ENCODE assay signal across 8 cellular contexts in genomic region chr11:70202898-70203748, GRCh38. TPM values are rescaled to one million over a fixed set of nuclear protein-coding genes. Genes with fewer than 3 reads are reported as not detected.
DNase-seq lines count a peak whose midpoint lies in the region; ATAC-seq, FAIRE-seq and TF ChIP-seq lines count a peak whose summit lies in the region.

A gene with protein sequence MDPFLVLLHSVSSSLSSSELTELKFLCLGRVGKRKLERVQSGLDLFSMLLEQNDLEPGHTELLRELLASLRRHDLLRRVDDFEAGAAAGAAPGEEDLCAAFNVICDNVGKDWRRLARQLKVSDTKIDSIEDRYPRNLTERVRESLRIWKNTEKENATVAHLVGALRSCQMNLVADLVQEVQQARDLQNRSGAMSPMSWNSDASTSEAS (plus strand): TSS chr11:70203296. CDS start chr11:70203460, 164 bp downstream.

- peak within 1 kb of the TSS; percentile 95 for H3K27ac Mint-ChIP-seq in T-helper 17 cell

- H3K4me1 Mint-ChIP-seq in T-helper 17 cell = peaks cover 22% of the 10 kb centered on the region

- no peak for TF ChIP-seq CTCF in GM12875 (IDR thresholded peaks at IDR 0.05; ENCODE audit: borderline replicate concordance, insufficient read depth, low read depth, low read length)
- no peak for TF ChIP-seq CTCF in right atrium auricular region (IDR thresholded peaks at IDR 0.05)

- H3K27ac ChIP-seq in right atrium auricular region = peak within 1 kb of the TSS; percentile 92

- ATAC-seq in HG02678 (IDR thresholded peaks at IDR 0.05; ENCODE audit: unreplicated experiment) (peak; percentile 81), T-helper 17 cell (peak; percentile 65)

- peaks cover 10% of the 10 kb centered on the region for H3K36me3 ChIP-seq in right atrium auricular region

- peak within 1 kb of the TSS; percentile 92 for H3K4me3 ChIP-seq in GM12875 (ENCODE audit: low read depth, low read length)
- peak within 1 kb of the TSS; percentile 86 to 99 for H3K4me3 ChIP-seq in right atrium auricular region

- DNase-seq in NCI-H1436 (lab: John Stamatoyannopoulos, UW) (peak; percentile 92), T-helper 17 cell (peak; percentile 86), amygdala (lab: John Stamatoyannopoulos, UW) (peak; percentile 27 to 90 (median 76)), right atrium auricular region (ENCODE audit: low spot score) (peak; percentile 90), pulmonary artery endothelial cell (ENCODE audit: low read depth, low spot score) (peak; percentile 63), urothelium cell line (ENCODE audit: low spot score) (peak; percentile 95)

- H3K27me3 ChIP-seq in right atrium auricular region = no peaks in the 10 kb centered on the region

- H3K4me3 Mint-ChIP-seq in T-helper 17 cell = peak within 1 kb of the TSS; percentile 94

- H3K36me3 Mint-ChIP-seq in T-helper 17 cell (ENCODE audit: low read depth) = no peaks in the 10 kb centered on the region

- H3K9me3 ChIP-seq in T-helper 17 cell (ENCODE audit: control insufficient read depth, low read length, poor library complexity, severe bottlenecking) = no peaks in the 10 kb centered on the region
- H3K9me3 ChIP-seq in right atrium auricular region = no peaks in the 10 kb centered on the region

- H3K4me1 ChIP-seq in right atrium auricular region = peaks cover 0 to 30% of the 10 kb centered on the region in 2 donors

- no peak for FAIRE-seq in urothelium cell line (lab: Jason Lieb, UNC)

- H3K27me3 Mint-ChIP-seq in T-helper 17 cell = peaks cover 4% of the 10 kb centered on the region

RNA-seq across cellular contexts. Expression of the gene that starts here (rescaled TPM):
- total RNA-seq in T-helper 17 cell (1 to 10 TPM; 8.2 to 8.6 TPM), right atrium auricular region (10 to 100 TPM in 1 of 2 donors, 1 to 10 TPM in 1; 7.1 to 11.1 TPM), pulmonary artery endothelial cell (57.0 and 63.0 TPM in 2 replicates)

Comparison
In these comparisons a context has a peak if more than half of its experiments do, and no peak if none do; other contexts are left out.
1. Peak in every context shown above with its lines: DNase-seq, ATAC-seq, H3K4me3 ChIP-seq and H3K27ac ChIP-seq.